Comparison of ENCODE assay signal across 26 cellular contexts in the genomic region with DNA sequence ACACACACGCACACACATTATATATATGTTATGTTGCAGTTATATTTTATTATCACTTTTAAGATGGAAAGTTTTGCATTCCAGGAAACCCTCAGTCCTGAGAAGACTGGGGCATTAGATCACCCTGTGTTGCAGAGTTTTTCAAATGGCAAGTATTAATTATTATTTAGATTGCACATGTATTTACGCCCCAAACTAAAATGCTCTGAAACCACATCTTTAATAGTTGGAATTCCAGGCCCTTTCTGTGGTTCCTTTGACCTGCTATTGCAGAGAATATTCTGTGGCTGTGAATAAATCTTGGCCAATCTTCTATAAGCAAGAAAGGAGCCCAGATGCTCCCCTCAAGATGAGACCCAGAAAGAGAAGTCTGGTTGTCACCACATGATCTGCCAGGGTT.
DNase-seq lines count a peak whose midpoint lies in the region; ATAC-seq and TF ChIP-seq lines count a peak whose summit lies in the region.
"Had no signal": no experiment of that assay in that cellular context is flagged by ENCODE, and none has a peak within 500 bp of the region (broad histone marks: within the 10 kb centered on the region; RNA-seq: fewer than 3 reads in every experiment).

No MANE protein-coding gene starts in this region.

- no peak overlapping the region for H3K9ac ChIP-seq in smooth muscle cell (ENCODE audit: low read depth)
- H3K9ac ChIP-seq: BLaER1 had no signal

- 58% methylated on average over 2 of the region's 2 CpGs for WGBS in smooth muscle cell (ENCODE audit: low lambda C conversion rate)

- peak overlapping the region; percentile 30 for H3K4me2 ChIP-seq in smooth muscle cell
- H3K4me2 ChIP-seq: BLaER1 had no signal

- H3K4me3 ChIP-seq in astrocyte of the cerebellum (ENCODE audit: low read depth, low read length) (no peak overlapping the region), fibroblast of villous mesenchyme (ENCODE audit: low read depth, low read length) (no peak overlapping the region), smooth muscle cell (no peak overlapping the region)
- H3K4me3 ChIP-seq: BLaER1, breast epithelium, heart left ventricle, left ventricle myocardium inferior, MG63, thyroid gland had no signal

- peak; percentile 29 for DNase-seq in ELR (ENCODE audit: low read depth)
- DNase-seq in astrocyte of the cerebellum (ENCODE audit: low read depth) = peak; percentile 79
- DNase-seq in fibroblast of villous mesenchyme (ENCODE audit: low read depth) = peak; percentile 88
- no peak for DNase-seq in smooth muscle cell (lab: John Stamatoyannopoulos, UW; ENCODE audit: unreplicated experiment)
- no peak for DNase-seq in NCI-H1092 (lab: John Stamatoyannopoulos, UW)
- no peak for DNase-seq in activated naive CD8-positive, alpha-beta T cell treated with anti-CD3 and anti-CD28 coated beads for 36 hours
- DNase-seq: activated CD4-positive, alpha-beta T cell treated with anti-CD3 and anti-CD28 coated beads for 48 hours; activated naive CD4-positive, alpha-beta T cell treated with anti-CD3 and anti-CD28 coated beads, Interleukin-2, amount 50 U/mL, for 16 hours; heart left ventricle; left ventricle myocardium inferior; MG63; NCI-H146; NCI-H748 treated with DMSO at 0.1 percent for 48 hours; stimulated activated CD4-positive, alpha-beta T cell treated with anti-CD3 and anti-CD28 coated beads, Interleukin-2, amount 100 ng/mL, for 24 hours; stimulated activated naive CD4-positive, alpha-beta T cell; T-cell; thyroid gland had no signal

- H3K4me1 Mint-ChIP-seq in activated naive CD8-positive, alpha-beta T cell treated with anti-CD3 and anti-CD28 coated beads for 36 hours = no peaks in the 10 kb centered on the region
- H3K4me1 Mint-ChIP-seq: IgD-negative memory B cell, T-cell had no signal

- no peaks in the 10 kb centered on the region for H3K27me3 ChIP-seq in smooth muscle cell (ENCODE audit: low read depth)
- H3K27me3 ChIP-seq: BLaER1, breast epithelium, MG63, thyroid gland had no signal

- no peaks in the 10 kb centered on the region for H3K27me3 Mint-ChIP-seq in activated naive CD8-positive, alpha-beta T cell treated with anti-CD3 and anti-CD28 coated beads for 36 hours
- H3K27me3 Mint-ChIP-seq: progenitor cell of endocrine pancreas had no signal

- no peak overlapping the region for H3K27ac Mint-ChIP-seq in activated naive CD8-positive, alpha-beta T cell treated with anti-CD3 and anti-CD28 coated beads for 36 hours
- H3K27ac Mint-ChIP-seq: dendritic cell treated with granulocyte-macrophage colony-stimulating factor and Interleukin-4, amounts not matched to agents 40 ng/mL and 50 ng/mL, for 4 days; IgD-negative memory B cell; progenitor cell of endocrine pancreas; T-cell had no signal

- H3K4me1 ChIP-seq in smooth muscle cell (ENCODE audit: low read depth) = peaks cover 23% of the 10 kb centered on the region
- H3K4me1 ChIP-seq: BLaER1, breast epithelium had no signal

- ATAC-seq in GM19023 (IDR thresholded peaks at IDR 0.05; ENCODE audit: unreplicated experiment) = no peak
- ATAC-seq: heart left ventricle, Right ventricle myocardium inferior, T-cell had no signal

- TF ChIP-seq CTCF in astrocyte of the cerebellum (IDR thresholded peaks at IDR 0.05; ENCODE audit: low read depth, low read length, missing control alignments) (no peak), fibroblast of villous mesenchyme (IDR thresholded peaks at IDR 0.05; ENCODE audit: insufficient read depth, low read depth, low read length) (no peak), smooth muscle cell (IDR thresholded peaks at IDR 0.05; ENCODE audit: borderline replicate concordance, insufficient read depth, poor library complexity, severe bottlenecking) (no peak)

- peaks cover 8% of the 10 kb centered on the region for H3F3A ChIP-seq in smooth muscle cell (ENCODE audit: low read depth)

- in situ Hi-C loops in astrocyte of the cerebellum (cut with HindIII; ENCODE audit: low sequenced_read_pairs) = no loop called here

- H4K20me1 ChIP-seq in smooth muscle cell (ENCODE audit: low read depth) = no peaks in the 10 kb centered on the region
- H4K20me1 ChIP-seq: BLaER1 had no signal

- H3K79me2 ChIP-seq in smooth muscle cell (ENCODE audit: low read depth) = no peaks in the 10 kb centered on the region

- no peak overlapping the region for H2AFZ ChIP-seq in smooth muscle cell (ENCODE audit: low read depth)

- no peaks in the 10 kb centered on the region for H3K9me3 Mint-ChIP-seq in activated naive CD8-positive, alpha-beta T cell treated with anti-CD3 and anti-CD28 coated beads for 36 hours
- H3K9me3 Mint-ChIP-seq: dendritic cell treated with granulocyte-macrophage colony-stimulating factor and Interleukin-4, amounts not matched to agents 40 ng/mL and 50 ng/mL, for 4 days; T-cell had no signal

- H3K36me3 Mint-ChIP-seq in activated naive CD8-positive, alpha-beta T cell treated with anti-CD3 and anti-CD28 coated beads for 36 hours = peaks cover 2% of the 10 kb centered on the region
- H3K36me3 Mint-ChIP-seq: IgD-negative memory B cell, T-cell had no signal

- no peak overlapping the region for H3K4me3 Mint-ChIP-seq in activated naive CD8-positive, alpha-beta T cell treated with anti-CD3 and anti-CD28 coated beads for 36 hours
- H3K4me3 Mint-ChIP-seq: dendritic cell treated with granulocyte-macrophage colony-stimulating factor and Interleukin-4, amounts not matched to agents 40 ng/mL and 50 ng/mL, for 4 days; IgD-negative memory B cell; T-cell had no signal

- H3K9me3 ChIP-seq in smooth muscle cell (replicated peaks; ENCODE audit: low read depth) = no peaks in the 10 kb centered on the region
- H3K9me3 ChIP-seq: breast epithelium, heart left ventricle, left ventricle myocardium inferior, MG63, thyroid gland had no signal

- H3K27ac ChIP-seq in smooth muscle cell (ENCODE audit: low read depth) = no peak overlapping the region
- H3K27ac ChIP-seq: BLaER1, breast epithelium, epithelial cell of prostate, heart left ventricle, HL-60, left ventricle myocardium inferior, thyroid gland had no signal

- H3K36me3 ChIP-seq in smooth muscle cell (ENCODE audit: low read depth) = no peaks in the 10 kb centered on the region
- H3K36me3 ChIP-seq: BLaER1, breast epithelium, heart left ventricle, left ventricle myocardium inferior, MG63, thyroid gland had no signal

Comparison
In these comparisons a context has a peak if more than half of its experiments do, and no peak if none do; other contexts are left out.
1. DNase-seq: peak in ELR (single experiment), astrocyte of the cerebellum (single experiment) and fibroblast of villous mesenchyme (single experiment); none in smooth muscle cell (single experiment), NCI-H1092 (single experiment) and activated naive CD8-positive, alpha-beta T cell treated with anti-CD3 and anti-CD28 coated beads for 36 hours (single experiment).